Comparison of ENCODE assay signal across 8 cellular contexts in genomic region chr16:2603165-2604015, GRCh38.
A peak's percentile ranks its signal among the peaks of the same experiment; 100 is the strongest.
DNase-seq lines count a peak whose midpoint lies in the region; ATAC-seq lines count a peak whose summit lies in the region.

No MANE protein-coding gene starts in this region.

- H3K27me3 Mint-ChIP-seq in activated T-helper 17 cell treated with anti-CD3 and anti-CD28 coated beads, Interleukin-2, amount 50 U/mL, for 72 hours: no peaks in the 10 kb centered on the region
- H3K27me3 Mint-ChIP-seq in naive thymus-derived CD8-positive, alpha-beta T cell: no peaks in the 10 kb centered on the region
- H3K27me3 Mint-ChIP-seq in stimulated activated memory B cell treated with anti-CD40 and anti-IgM and Interleukin-4, amounts not matched to agents 10 μg/mL and 1 μg/mL and 100 μg/mL, for 72 hours: no peaks in the 10 kb centered on the region

- H3K4me3 Mint-ChIP-seq in activated T-helper 17 cell treated with anti-CD3 and anti-CD28 coated beads, Interleukin-2, amount 50 U/mL, for 72 hours: peak overlapping the region; percentile 97
- peak overlapping the region; percentile 93 to 99 (median 96) for H3K4me3 Mint-ChIP-seq in naive thymus-derived CD8-positive, alpha-beta T cell
- peak overlapping the region; percentile 98 for H3K4me3 Mint-ChIP-seq in stimulated activated memory B cell treated with anti-CD40 and anti-IgM and Interleukin-4, amounts not matched to agents 10 μg/mL and 1 μg/mL and 100 μg/mL, for 72 hours

- DNase-seq in DMS153 (lab: John Stamatoyannopoulos, UW): peak; percentile 93
- peak; percentile 43 to 52 for DNase-seq in Kasumi-1 (lab: John Stamatoyannopoulos, UW)
- DNase-seq in RPMI7951 (ENCODE audit: low read depth): peak; percentile 95
- peak; percentile 95 for DNase-seq in fibroblast of peridontal ligament (ENCODE audit: extremely low read depth)
- peak; percentile 46 to 77 (median 55) for DNase-seq in naive thymus-derived CD8-positive, alpha-beta T cell

- no peaks in the 10 kb centered on the region for H3K4me1 Mint-ChIP-seq in activated T-helper 17 cell treated with anti-CD3 and anti-CD28 coated beads, Interleukin-2, amount 50 U/mL, for 72 hours
- peaks cover 9 to 33% (median 23%) of the 10 kb centered on the region in 4 donors for H3K4me1 Mint-ChIP-seq in naive thymus-derived CD8-positive, alpha-beta T cell
- H3K4me1 Mint-ChIP-seq in stimulated activated memory B cell treated with anti-CD40 and anti-IgM and Interleukin-4, amounts not matched to agents 10 μg/mL and 1 μg/mL and 100 μg/mL, for 72 hours: peaks cover 29% of the 10 kb centered on the region

- ATAC-seq in GM21723 (IDR thresholded peaks at IDR 0.05; ENCODE audit: unreplicated experiment): peak; percentile 52
- peak; percentile 54 for ATAC-seq in activated T-helper 17 cell treated with anti-CD3 and anti-CD28 coated beads, Interleukin-2, amount 50 U/mL, for 72 hours (replicated peaks)
- ATAC-seq in naive thymus-derived CD8-positive, alpha-beta T cell: peak; percentile 56 to 70
- peak; percentile 82 for ATAC-seq in stimulated activated memory B cell treated with anti-CD40 and anti-IgM and Interleukin-4, amounts not matched to agents 10 μg/mL and 1 μg/mL and 100 μg/mL, for 72 hours

- POLR2A ChIA-PET in naive thymus-derived CD8-positive, alpha-beta T cell (lab: Charles Lee): interaction anchor here (0.6 to 1.7 kb wide), 4 partner anchors 14 to 79 kb away, joined by 3 to 4 read pairs (median 4); partner anchors contain the start of gene KCTD5

- peak overlapping the region; percentile 98 for H3K27ac Mint-ChIP-seq in activated T-helper 17 cell treated with anti-CD3 and anti-CD28 coated beads, Interleukin-2, amount 50 U/mL, for 72 hours
- peak overlapping the region; percentile 87 to 97 (median 92) for H3K27ac Mint-ChIP-seq in naive thymus-derived CD8-positive, alpha-beta T cell
- H3K27ac Mint-ChIP-seq in stimulated activated memory B cell treated with anti-CD40 and anti-IgM and Interleukin-4, amounts not matched to agents 10 μg/mL and 1 μg/mL and 100 μg/mL, for 72 hours: peak overlapping the region; percentile 93

- H3K9me3 Mint-ChIP-seq in activated T-helper 17 cell treated with anti-CD3 and anti-CD28 coated beads, Interleukin-2, amount 50 U/mL, for 72 hours: no peaks in the 10 kb centered on the region
- H3K9me3 Mint-ChIP-seq in naive thymus-derived CD8-positive, alpha-beta T cell: no peaks in the 10 kb centered on the region
- H3K9me3 Mint-ChIP-seq in stimulated activated memory B cell treated with anti-CD40 and anti-IgM and Interleukin-4, amounts not matched to agents 10 μg/mL and 1 μg/mL and 100 μg/mL, for 72 hours: no peaks in the 10 kb centered on the region

- H3K36me3 Mint-ChIP-seq in activated T-helper 17 cell treated with anti-CD3 and anti-CD28 coated beads, Interleukin-2, amount 50 U/mL, for 72 hours (ENCODE audit: low read depth): peaks cover 40% of the 10 kb centered on the region
- peaks cover 0 to 4% (median 0%) of the 10 kb centered on the region in 3 donors for H3K36me3 Mint-ChIP-seq in naive thymus-derived CD8-positive, alpha-beta T cell
- peaks cover under 1% of the 10 kb centered on the region for H3K36me3 Mint-ChIP-seq in stimulated activated memory B cell treated with anti-CD40 and anti-IgM and Interleukin-4, amounts not matched to agents 10 μg/mL and 1 μg/mL and 100 μg/mL, for 72 hours

Comparison
In these comparisons a context has a peak if more than half of its experiments do, and no peak if none do; other contexts are left out.
1. Peak in every context shown above with its lines: DNase-seq and ATAC-seq.